Comparison of ENCODE assay signal across 8 cellular contexts in the genomic region with DNA sequence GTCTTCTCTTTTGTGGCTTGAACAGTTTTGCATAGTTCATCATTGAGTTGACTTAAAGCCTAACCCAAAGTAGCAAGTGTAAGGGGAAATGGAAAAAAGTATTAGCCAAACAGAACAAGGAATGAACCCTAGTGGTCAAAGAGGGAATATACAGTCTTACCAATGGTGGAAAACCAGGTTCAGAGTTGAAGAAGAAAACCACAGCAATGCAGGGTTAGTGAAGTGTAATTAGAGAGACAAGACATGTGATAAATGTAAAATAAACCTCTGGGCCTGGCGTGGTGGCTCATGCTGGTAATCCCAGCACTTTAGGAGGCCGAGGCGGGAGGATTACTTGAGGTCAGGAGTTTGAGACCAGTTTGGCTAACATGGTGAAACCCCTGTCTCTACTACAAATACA. TPM values are rescaled to one million over a fixed set of nuclear protein-coding genes. Genes with fewer than 3 reads are reported as not detected.
A peak's percentile ranks its signal among the peaks of the same experiment; 100 is the strongest.
DNase-seq lines count a peak whose midpoint lies in the region; ATAC-seq and TF ChIP-seq lines count a peak whose summit lies in the region.

No MANE protein-coding gene starts in this region.

- no peaks in the 10 kb centered on the region for H3K9me3 ChIP-seq in Panc1 (ENCODE audit: control insufficient read depth, insufficient read depth, low read depth, low read length)
- H3K9me3 ChIP-seq in right atrium auricular region: no peaks in the 10 kb centered on the region

- H3K4me3 ChIP-seq in Panc1 (ENCODE audit: low read depth in 2 of 2, low read length in 2 of 2) (no peak overlapping the region), right atrium auricular region (peak overlapping the region; percentile 46 to 56)

- CTCF ChIA-PET in Panc1 (lab: Charles Lee): no interaction called here

- POLR2A ChIA-PET in Panc1 (lab: Charles Lee): no interaction called here

- in situ Hi-C loops in Panc1 (cut with HindIII; ENCODE audit: low pct_unique_long_range_greater_than_20kb, low sequenced_read_pairs) (no loop called here), G401 (cut with HindIII; ENCODE audit: low sequenced_read_pairs) (no loop called here)

- intact Hi-C loops in Panc1 (cut with micrococcal nuclease; ENCODE audit: unreplicated experiment): no loop called here

- ATAC-seq in HG02763 (IDR thresholded peaks at IDR 0.05; ENCODE audit: unreplicated experiment) (peak; percentile 56), Panc1 (no peak)

- DNase-seq in Panc1 (ENCODE audit: low read depth, low spot score) (no peak), right atrium auricular region (ENCODE audit: low spot score) (no peak), anterior cingulate cortex (lab: John Stamatoyannopoulos, UW) (no peak), amygdala (lab: John Stamatoyannopoulos, UW) (no peak), G401 (ENCODE audit: low spot score) (no peak)
- no peak for DNase-seq in NK-92 treated with Interleukin-12 subunit alpha and Interleukin-12 subunit beta, amount 100 ng/mL, for 24 hours (lab: John Stamatoyannopoulos, UW)

- H3K27me3 ChIP-seq in Panc1 (ENCODE audit: control insufficient read depth, insufficient read depth, low read length) (no peaks in the 10 kb centered on the region), right atrium auricular region (no peaks in the 10 kb centered on the region)

- no peaks in the 10 kb centered on the region for H3K4me1 ChIP-seq in Panc1 (ENCODE audit: control insufficient read depth, insufficient read depth, low read length)
- peaks cover 0 to 4% of the 10 kb centered on the region in 2 donors for H3K4me1 ChIP-seq in right atrium auricular region

- no peak overlapping the region for H3K27ac ChIP-seq in Panc1 (ENCODE audit: low read length)
- H3K27ac ChIP-seq in right atrium auricular region: peak overlapping the region; percentile 85 to 92

- no TSS peak for BruUV-seq in Panc1 (replicated peaks; lab: Mats Ljungman, UMichigan)

- TF ChIP-seq CTCF in GM12874 (IDR thresholded peaks at IDR 0.05; ENCODE audit: insufficient read depth, low read depth, low read length): peak; percentile 57; the same call in 1 of the 2 replicates
- peak; percentile 65 for TF ChIP-seq CTCF in Panc1 (IDR thresholded peaks at IDR 0.05)
- peak; percentile 29 to 62 for TF ChIP-seq CTCF in right atrium auricular region (IDR thresholded peaks at IDR 0.05)

- H3K36me3 ChIP-seq in Panc1 (ENCODE audit: control insufficient read depth, insufficient read depth, low read length) (no peaks in the 10 kb centered on the region), right atrium auricular region (peaks cover 62% of the 10 kb centered on the region)

RNA-seq across cellular contexts. Expression of a gene that starts 2.4 kb away (rescaled TPM):
- 0.13 TPM for total RNA-seq in Panc1 (2021; ENCODE audit: unreplicated experiment)
- polyA plus RNA-seq in Panc1 (2012; ENCODE audit: insufficient read length): 0.13 TPM
- 1,000 to 10,000 TPM; 1,330 to 3,257 TPM for total RNA-seq in right atrium auricular region
- total RNA-seq in G401 (2014; rRNA removed; shearing (Covaris generic)): 0.74 and 0.88 TPM in 2 replicates

Comparison
In these comparisons a context has a peak if more than half of its experiments do, and no peak if none do; other contexts are left out.
1. H3K4me3 ChIP-seq: peak in right atrium auricular region (2 of 2); none in Panc1 (0 of 2).
2. RNA of a gene that starts 2.4 kb away (total RNA-seq): 1,330 to 3,257 TPM in right atrium auricular region; 0.74 to 0.88 TPM in G401 and 0.13 TPM in Panc1 (single experiment); every median in the first group is over 100 times any median in the second.
3. Peak in every context shown above with its lines, with median percentiles within 50 percentile points of each other: CTCF ChIP-seq.